Comparison of ENCODE assay signal across 10 cellular contexts in the genomic region with DNA sequence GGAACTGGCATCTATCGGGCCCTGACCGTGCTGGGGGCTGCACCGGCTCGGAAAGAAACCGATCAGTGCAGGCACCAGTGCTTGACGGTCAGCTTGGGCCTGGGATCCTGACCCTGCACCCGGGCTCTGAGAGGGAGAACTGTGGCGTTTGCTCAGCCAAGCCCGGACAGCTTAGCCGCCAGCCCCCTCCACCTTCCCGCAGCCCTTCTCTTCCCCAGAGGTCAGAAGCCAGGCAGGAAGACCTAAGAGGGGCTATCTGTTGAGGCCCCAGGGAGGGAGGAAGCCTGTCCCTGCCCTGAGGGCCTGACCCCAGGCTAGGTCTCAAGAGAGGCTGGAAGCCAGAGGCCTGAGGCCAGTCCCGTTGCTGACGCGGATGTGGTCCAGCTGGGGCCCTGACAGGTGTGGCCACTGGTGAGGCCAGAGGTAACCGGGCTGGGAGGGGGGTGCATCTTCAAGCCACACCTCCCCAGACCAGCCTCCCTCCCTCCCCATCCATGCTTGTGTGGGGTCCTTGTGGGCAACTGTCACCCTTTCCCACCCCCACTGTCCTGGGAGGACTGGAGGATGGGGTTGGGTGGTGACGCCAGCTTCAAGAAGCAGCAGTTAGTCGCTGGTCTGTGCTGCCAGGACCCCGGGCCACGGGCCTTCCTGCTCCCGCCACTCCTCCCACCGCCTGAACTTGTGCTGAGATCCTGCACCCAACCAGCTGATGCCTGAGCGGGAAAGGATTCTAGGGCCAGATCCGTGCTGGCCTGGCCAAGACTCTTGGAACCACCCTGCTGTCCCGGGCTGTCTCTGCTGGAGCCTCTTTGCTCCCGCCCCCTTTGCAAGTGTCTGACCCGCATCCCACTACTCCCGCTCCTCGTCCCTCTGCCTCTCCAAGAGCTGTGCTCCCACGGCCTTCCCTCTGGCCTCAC. TPM values are rescaled to one million over a fixed set of nuclear protein-coding genes. Genes with fewer than 3 reads are reported as not detected.
A peak's percentile ranks its signal among the peaks of the same experiment; 100 is the strongest.
DNase-seq lines count a peak whose midpoint lies in the region; ATAC-seq, FAIRE-seq and TF ChIP-seq lines count a peak whose summit lies in the region.
"Had no signal": no experiment of that assay in that cellular context is flagged by ENCODE, and none has a peak within 500 bp of the region (broad histone marks: within the 10 kb centered on the region; RNA-seq: fewer than 3 reads in every experiment).

No MANE protein-coding gene starts in this region.

- 56% methylated on average over 12 of the region's 29 CpGs for WGBS in esophagus muscularis mucosa

- H3K79me2 ChIP-seq in OCI-LY3 (ENCODE audit: low read length), result peaks cover 21% of the 10 kb centered on the region
- peaks cover 21% of the 10 kb centered on the region for H3K79me2 ChIP-seq in neural progenitor cell (ENCODE audit: low read depth)

- TF ChIP-seq CTCF in C4-2B (conservative IDR thresholded peaks at IDR 0.05), result no peak
- TF ChIP-seq CTCF in OCI-LY3 (IDR thresholded peaks at IDR 0.05; ENCODE audit: low read depth, low read length), result no peak
- TF ChIP-seq CTCF in esophagus muscularis mucosa (IDR thresholded peaks at IDR 0.05), result no peak
- TF ChIP-seq CTCF in neural progenitor cell (IDR thresholded peaks at IDR 0.05), result no peak

- H3K9me3 ChIP-seq in OCI-LY3 (ENCODE audit: insufficient read depth, low read length), result no peaks in the 10 kb centered on the region
- no peaks in the 10 kb centered on the region for H3K9me3 ChIP-seq in esophagus muscularis mucosa
- H3K9me3 ChIP-seq in neural progenitor cell (ENCODE audit: low read depth), result no peaks in the 10 kb centered on the region
- H3K9me3 ChIP-seq: left lung had no signal

- H3K27ac ChIP-seq in C4-2B (peak overlapping the region; percentile 86), OCI-LY3 (ENCODE audit: low read length) (no peak overlapping the region), esophagus muscularis mucosa (replicated peaks in 1 of 4) (peak overlapping the region; percentile 50 to 73 (median 60)), neural progenitor cell (no peak overlapping the region)
- H3K27ac ChIP-seq: left lung had no signal

- peaks cover 14% of the 10 kb centered on the region for H3K27me3 Mint-ChIP-seq in neural progenitor cell (ENCODE audit: insufficient read depth, low read depth)

- peaks cover 12% of the 10 kb centered on the region; the same call in 1 of the 2 replicates for H4K20me1 ChIP-seq in OCI-LY3 (ENCODE audit: insufficient read depth, low read length)
- peaks cover 56% of the 10 kb centered on the region for H4K20me1 ChIP-seq in neural progenitor cell (ENCODE audit: low read depth)

- no peaks in the 10 kb centered on the region for H3K36me3 ChIP-seq in OCI-LY3 (replicated peaks; ENCODE audit: low read depth, low read length)
- peaks cover 0 to 25% (median 7%) of the 10 kb centered on the region in 4 donors for H3K36me3 ChIP-seq in esophagus muscularis mucosa
- H3K36me3 ChIP-seq in neural progenitor cell, result no peaks in the 10 kb centered on the region
- H3K36me3 ChIP-seq: left lung had no signal

- H3K4me1 ChIP-seq in OCI-LY3 (ENCODE audit: low read length) (peaks cover 23% of the 10 kb centered on the region), esophagus muscularis mucosa (peaks cover 59 to 76% (median 74%) of the 10 kb centered on the region in 4 donors), neural progenitor cell (peaks cover 36% of the 10 kb centered on the region)

- TF ChIP-seq POLR2A in esophagus muscularis mucosa (IDR thresholded peaks at IDR 0.05; ENCODE audit: low read depth), result no peak

- H3K4me3 Mint-ChIP-seq in neural progenitor cell, result peak overlapping the region; percentile 77

- peaks cover 48% of the 10 kb centered on the region for H3F3A ChIP-seq in neural progenitor cell (ENCODE audit: low read depth)

- H3K36me3 Mint-ChIP-seq in neural progenitor cell, result peaks cover 3% of the 10 kb centered on the region

- TF ChIP-seq EP300 in esophagus muscularis mucosa (IDR thresholded peaks at IDR 0.05), result no peak

- H3K27me3 ChIP-seq in OCI-LY3 (ENCODE audit: low read depth, low read length), result no peaks in the 10 kb centered on the region
- H3K27me3 ChIP-seq in esophagus muscularis mucosa, result peaks cover 0 to 41% (median 24%) of the 10 kb centered on the region in 4 donors
- peaks cover 35% of the 10 kb centered on the region for H3K27me3 ChIP-seq in neural progenitor cell

- H3K9me3 Mint-ChIP-seq in neural progenitor cell, result no peaks in the 10 kb centered on the region

- H2AFZ ChIP-seq in OCI-LY3 (ENCODE audit: low read depth, low read length) (no peak overlapping the region), neural progenitor cell (replicated peaks) (no peak overlapping the region)

- H3K4me3 ChIP-seq in OCI-LY3 (ENCODE audit: low read length), result peak overlapping the region; percentile 48; the same call in 1 of the 2 replicates
- peak overlapping the region in 2 of 4 donors; percentile 5 to 33 for H3K4me3 ChIP-seq in esophagus muscularis mucosa
- H3K4me3 ChIP-seq in neural progenitor cell, result peak overlapping the region; percentile 17
- H3K4me3 ChIP-seq: left lung had no signal

- intact Hi-C loops in esophagus muscularis mucosa (cut with DNase I), result no loop called here

- FAIRE-seq in RCC 7860 (lab: Jason Lieb, UNC), result no peak

- ATAC-seq in GM18909 (IDR thresholded peaks at IDR 0.05; ENCODE audit: poor library complexity, unreplicated experiment), result no peak
- ATAC-seq: left lung had no signal

- H3K27ac Mint-ChIP-seq in neural progenitor cell, result peak overlapping the region; percentile 38

- DNase-seq in esophagus muscularis mucosa (ENCODE audit: extremely low spot score) (no peak), neural progenitor cell (ENCODE audit: low spot score) (no peak), RCC 7860 (ENCODE audit: low spot score) (no peak), LoVo (ENCODE audit: low spot score) (no peak), NCI-H146 (lab: John Stamatoyannopoulos, UW) (no peak)
- DNase-seq: KBM-7 had no signal

- H3K9ac ChIP-seq in OCI-LY3 (ENCODE audit: low read length) (no peak overlapping the region), neural progenitor cell (no peak overlapping the region)

- H3K4me2 ChIP-seq in OCI-LY3 (ENCODE audit: low read length) (peak overlapping the region; percentile 20), neural progenitor cell (peak overlapping the region; percentile 62)

- peaks cover 14% of the 10 kb centered on the region for H3K4me1 Mint-ChIP-seq in neural progenitor cell

RNA-seq across cellular contexts. Expression of a gene that starts 2.6 kb away (rescaled TPM):
- total RNA-seq in esophagus muscularis mucosa (100 to 1,000 TPM in 2 of 4 donors, 10 to 100 TPM in 2; 66.9 to 141 (median 114) TPM), neural progenitor cell (ENCODE audit: low replicate concordance) (14.5 and 64.1 TPM in 2 replicates)

RNA-seq across cellular contexts. Expression of a gene that starts 6.6 kb away (rescaled TPM):
- 100 to 1,000 TPM in 2 of 4 donors, 10 to 100 TPM in 2; 68.5 to 129 (median 87.2) TPM for total RNA-seq in esophagus muscularis mucosa
- 6.8 and 24.0 TPM in 2 replicates for total RNA-seq in neural progenitor cell (ENCODE audit: low replicate concordance)

RNA-seq across cellular contexts. Expression of a gene that starts 20.7 kb away (rescaled TPM):
- total RNA-seq in esophagus muscularis mucosa, result under 1 TPM in 2 of 4 donors, not detected in 2; 0.17 to 0.32 TPM
- 0.22 TPM in 1 of 2 replicates, not detected in the other for total RNA-seq in neural progenitor cell (ENCODE audit: low replicate concordance)

RNA-seq across cellular contexts. Expression of a gene that starts 23.2 kb away (rescaled TPM):
- total RNA-seq in esophagus muscularis mucosa (100 to 1,000 TPM in 3 of 4 donors, 10 to 100 TPM in 1; 98.4 to 152 (median 117) TPM), neural progenitor cell (ENCODE audit: low replicate concordance) (26.4 and 82.2 TPM in 2 replicates)

RNA-seq across cellular contexts. Expression of a gene that starts 27.2 kb away (rescaled TPM):
- total RNA-seq in esophagus muscularis mucosa (10 to 100 TPM; 15.4 to 44.9 (median 31.5) TPM), neural progenitor cell (ENCODE audit: low replicate concordance) (1.0 and 13.5 TPM in 2 replicates)

Comparison
In these comparisons a context has a peak if more than half of its experiments do, and no peak if none do; other contexts are left out.
1. H3K27ac ChIP-seq: peak in C4-2B (single experiment) and esophagus muscularis mucosa (4 of 4); none in OCI-LY3 (single experiment) and neural progenitor cell (single experiment).